19 cellular contexts compared by ENCODE assay signal in genomic region chr21:36703123-36703522, GRCh38. TPM values are rescaled to one million over a fixed set of nuclear protein-coding genes. Genes with fewer than 3 reads are reported as not detected.
DNase-seq lines count a peak whose midpoint lies in the region; ATAC-seq and TF ChIP-seq lines count a peak whose summit lies in the region.
"Had no signal": no experiment of that assay in that cellular context is flagged by ENCODE, and none has a peak within 500 bp of the region (broad histone marks: within the 10 kb centered on the region; RNA-seq: fewer than 3 reads in every experiment).

No MANE protein-coding gene starts in this region.

- H3K4me1 ChIP-seq in skeletal muscle satellite cell (ENCODE audit: control insufficient read depth, insufficient read depth, low read length) = peaks cover 22% of the 10 kb centered on the region

- H3K4me3 ChIP-seq in epithelial cell of proximal tubule (ENCODE audit: low read depth, low read length) = peak overlapping the region; percentile 55
- peak overlapping the region; percentile 80 for H3K4me3 ChIP-seq in skeletal muscle satellite cell (ENCODE audit: low read length)
- H3K4me3 ChIP-seq: SK-N-MC had no signal

- peak overlapping the region; percentile 94 for H3K27ac ChIP-seq in RWPE1
- H3K27ac ChIP-seq: KMS-11, SK-N-MC had no signal

- H3K9ac ChIP-seq in skeletal muscle satellite cell (ENCODE audit: low read depth, low read length) = peak overlapping the region; percentile 94
- H3K9ac ChIP-seq: KMS-11 had no signal

- H3K27me3 ChIP-seq in skeletal muscle satellite cell (ENCODE audit: control insufficient read depth, insufficient read depth, low read length) = no peaks in the 10 kb centered on the region

- TF ChIP-seq CTCF in GM10266 (IDR thresholded peaks at IDR 0.05; ENCODE audit: control insufficient read depth, insufficient read depth, low read depth, missing control alignments) = no peak
- TF ChIP-seq CTCF in RWPE1 (conservative IDR thresholded peaks at IDR 0.05; ENCODE audit: low read depth) = no peak
- no peak for TF ChIP-seq CTCF in epithelial cell of proximal tubule (conservative IDR thresholded peaks at IDR 0.05; ENCODE audit: low read depth, low read length)

- H3K36me3 ChIP-seq in skeletal muscle satellite cell (ENCODE audit: insufficient read depth, low read length) = peaks cover 12% of the 10 kb centered on the region

- H3K9me3 ChIP-seq in skeletal muscle satellite cell (replicated peaks; ENCODE audit: low read length) = no peaks in the 10 kb centered on the region

- CTCF ChIA-PET in RWPE1 (lab: Yijun Ruan, JAX) = no interaction called here

- ATAC-seq in HG02759 (IDR thresholded peaks at IDR 0.05; ENCODE audit: unreplicated experiment) = no peak
- no peak for ATAC-seq in GM19395 (IDR thresholded peaks at IDR 0.05; ENCODE audit: unreplicated experiment)
- no peak for ATAC-seq in HG02973 (IDR thresholded peaks at IDR 0.05; ENCODE audit: unreplicated experiment)
- ATAC-seq: HCT116, Right ventricle myocardium inferior had no signal

- POLR2A ChIA-PET in RWPE1 (lab: Yijun Ruan, JAX; ENCODE audit: low non-redundant PET) = no interaction called here

- peak overlapping the region; percentile 99 for H3K4me2 ChIP-seq in skeletal muscle satellite cell (ENCODE audit: low read length)
- H3K4me2 ChIP-seq: KMS-11 had no signal

- DNase-seq in GM10266 (ENCODE audit: extremely low spot score) (peak; percentile 34), RWPE1 (ENCODE audit: low spot score) (no peak), epithelial cell of proximal tubule (ENCODE audit: low read depth) (no peak)
- DNase-seq: Calu3; CD4-positive, CD25-positive, alpha-beta regulatory T cell; DMS53; NCI-H1436; NCI-H2029; NCI-H2171; NCI-H748 treated with DMSO at 0.1 percent for 48 hours had no signal

RNA-seq across cellular contexts. Expression of gene SIM2, which starts 4.2 kb away (rescaled TPM):
- total RNA-seq in epithelial cell of proximal tubule = 22.3 and 23.2 TPM in 2 replicates
- under 0.01 and 0.25 TPM in 2 replicates for total RNA-seq in skeletal muscle satellite cell (2012; rRNA removed)
- total RNA-seq: B cell; CD4-positive, CD25-positive, alpha-beta regulatory T cell; Right ventricle myocardium inferior had no signal
